28 cellular contexts compared by ENCODE assay signal in the genomic region with DNA sequence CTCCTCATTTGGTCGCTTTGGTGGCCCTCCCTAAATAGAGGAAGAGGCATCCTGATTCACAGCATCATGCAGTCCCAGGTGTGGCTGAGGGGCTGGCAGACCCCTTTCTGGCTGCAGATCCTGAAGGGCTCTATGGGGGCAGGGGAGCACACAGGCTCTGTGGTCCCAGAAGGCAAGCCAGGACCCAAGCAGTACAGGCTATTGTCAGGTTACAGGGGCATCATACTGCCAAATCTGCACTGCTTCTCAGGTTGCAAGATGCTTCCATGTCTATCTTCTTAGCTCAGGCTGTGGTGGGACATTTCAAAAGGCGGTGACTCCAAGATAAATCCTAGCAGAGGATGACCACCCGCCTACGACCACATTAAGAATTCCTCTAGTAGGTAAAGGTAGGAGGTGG.
"Had no signal": no experiment of that assay in that cellular context is flagged by ENCODE, and none has a peak within 500 bp of the region (broad histone marks: within the 10 kb centered on the region; RNA-seq: fewer than 3 reads in every experiment).

No MANE protein-coding gene starts in this region.

- H3K4me1 Mint-ChIP-seq: activated CD4-positive, alpha-beta T cell treated with anti-CD3 and anti-CD28 coated beads, Interleukin-2, amount 10 ng/mL, durations not matched to agents 24 days and 14 days; activated naive CD8-positive, alpha-beta T cell treated with anti-CD3 and anti-CD28 coated beads, Interleukin-2, amount 50 U/mL, for 24 hours; brain had no signal

- H3K27me3 ChIP-seq: MG63 had no signal

- H3K9me3 Mint-ChIP-seq: activated CD8-positive, alpha-beta T cell treated with anti-CD3 and anti-CD28 coated beads for 36 hours; activated naive CD4-positive, alpha-beta T cell treated with anti-CD3 and anti-CD28 coated beads for 36 hours; activated naive CD8-positive, alpha-beta T cell treated with anti-CD3 and anti-CD28 coated beads, Interleukin-2, amount 50 U/mL, for 24 hours; activated T-cell treated with anti-CD3 and anti-CD28 coated beads, Interleukin-2, amount 50 U/mL, for 24 hours; activated T-helper 2 cell treated with anti-CD3 and anti-CD28 coated beads, Interferon-gamma antibody, Interleukin-2, Interleukin-4, amounts not matched to agents 10 μg/mL and 5 μg/mL and 100 μg/mL, durations not matched to agents 14 hours and 24 hours and 36 hours had no signal

- H3K27ac ChIP-seq: SJCRH30, SK-N-MC had no signal

- DNase-seq: activated CD4-positive, alpha-beta T cell treated with anti-CD3 and anti-CD28 coated beads, Interleukin-2, amount 10 ng/mL, durations not matched to agents 24 days and 14 days; activated CD4-positive, alpha-beta T cell treated with anti-CD3 and anti-CD28 coated beads, Interleukin-2, amount 50 U/mL, for 4 hours; activated CD8-positive, alpha-beta T cell treated with anti-CD3 and anti-CD28 coated beads for 36 hours; activated gamma-delta T cell; activated naive CD4-positive, alpha-beta T cell treated with anti-CD3 and anti-CD28 coated beads for 36 hours; activated naive CD8-positive, alpha-beta T cell treated with anti-CD3 and anti-CD28 coated beads, Interleukin-2, amount 50 U/mL, for 24 hours; activated T-cell treated with anti-CD3 and anti-CD28 coated beads, Interleukin-2, amount 50 U/mL, for 24 hours; anterior cingulate cortex; Kasumi-1; KG1; MG63; NCI-H1048; NCI-H1105 treated with DMSO at 0.1 percent for 48 hours; NCI-H1436; NCI-H1694; NCI-H1930; NCI-H2081 treated with DMSO at 0.1 percent for 48 hours; NCI-H345; NCI-H524 treated with DMSO at 0.1 percent for 48 hours; SHP77; SJCRH30; T1000 had no signal

- FAIRE-seq: bronchial epithelial cell had no signal

- H3K27ac Mint-ChIP-seq: activated CD4-positive, alpha-beta T cell treated with anti-CD3 and anti-CD28 coated beads, Interleukin-2, amount 10 ng/mL, durations not matched to agents 24 days and 14 days; activated CD8-positive, alpha-beta T cell treated with anti-CD3 and anti-CD28 coated beads for 36 hours; activated naive CD4-positive, alpha-beta T cell treated with anti-CD3 and anti-CD28 coated beads for 36 hours; activated naive CD8-positive, alpha-beta T cell; activated naive CD8-positive, alpha-beta T cell treated with anti-CD3 and anti-CD28 coated beads, Interleukin-2, amount 50 U/mL, for 24 hours; activated T-cell treated with anti-CD3 and anti-CD28 coated beads, Interleukin-2, amount 50 U/mL, for 24 hours; activated T-helper 2 cell treated with anti-CD3 and anti-CD28 coated beads, Interferon-gamma antibody, Interleukin-2, Interleukin-4, amounts not matched to agents 10 μg/mL and 5 μg/mL and 100 μg/mL, durations not matched to agents 14 hours and 24 hours and 36 hours; brain had no signal

- H3K36me3 Mint-ChIP-seq: brain had no signal

- H3K4me1 ChIP-seq: SJCRH30 had no signal

- H3K4me3 Mint-ChIP-seq: activated CD4-positive, alpha-beta T cell treated with anti-CD3 and anti-CD28 coated beads, Interleukin-2, amount 10 ng/mL, durations not matched to agents 24 days and 14 days; activated CD8-positive, alpha-beta T cell treated with anti-CD3 and anti-CD28 coated beads for 36 hours; activated naive CD4-positive, alpha-beta T cell treated with anti-CD3 and anti-CD28 coated beads for 36 hours; activated naive CD8-positive, alpha-beta T cell; activated naive CD8-positive, alpha-beta T cell treated with anti-CD3 and anti-CD28 coated beads, Interleukin-2, amount 50 U/mL, for 24 hours; activated T-cell treated with anti-CD3 and anti-CD28 coated beads, Interleukin-2, amount 50 U/mL, for 24 hours; brain had no signal

- H3K4me3 ChIP-seq: MG63, SJCRH30, SK-N-MC had no signal

- H3K36me3 ChIP-seq: MG63, SJCRH30 had no signal

- ATAC-seq: activated CD8-positive, alpha-beta T cell treated with anti-CD3 and anti-CD28 coated beads for 36 hours; activated naive CD8-positive, alpha-beta T cell treated with anti-CD3 and anti-CD28 coated beads, Interleukin-2, amount 50 U/mL, for 24 hours; Panc1 had no signal

- H3K9me3 ChIP-seq: MG63, SJCRH30 had no signal
